ENCODE assay signal across 17 cellular contexts in the genomic region with DNA sequence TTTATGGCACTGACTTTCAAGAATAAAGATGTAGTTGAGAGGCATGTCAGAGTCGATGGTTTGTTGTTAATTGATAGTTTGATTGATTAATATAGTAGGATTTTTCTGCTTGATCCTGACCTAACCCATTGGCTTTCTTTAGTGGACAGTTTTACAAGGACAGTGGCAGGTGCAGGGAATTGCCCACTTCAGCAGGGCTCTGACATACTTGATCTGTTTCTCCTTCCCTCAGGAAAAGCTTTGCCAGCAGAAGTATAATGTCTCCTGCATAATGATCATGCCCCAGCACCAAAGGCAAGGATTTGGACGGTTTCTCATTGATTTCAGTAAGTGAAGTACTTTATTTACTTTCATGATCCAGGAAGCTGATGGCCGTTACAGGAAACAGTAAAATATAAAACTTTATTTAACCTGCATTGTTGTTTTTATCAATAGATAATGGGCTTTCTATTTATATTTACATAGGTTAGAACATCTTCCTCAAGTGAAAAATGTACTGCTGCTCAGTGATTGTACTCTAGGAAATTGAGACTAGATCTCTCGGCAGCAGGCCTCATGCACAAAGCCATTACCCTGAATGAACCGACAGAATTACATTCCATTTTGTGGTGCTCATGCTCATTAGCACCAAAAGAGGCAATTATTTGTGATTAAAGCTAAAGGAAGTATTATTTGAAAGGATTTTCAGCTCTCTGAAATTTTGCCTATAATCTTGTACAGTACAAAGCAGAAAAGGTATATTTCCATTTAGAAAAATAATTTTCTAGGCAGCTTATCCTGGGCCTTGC.
A peak's percentile ranks its signal among the peaks of the same experiment; 100 is the strongest.
DNase-seq lines count a peak whose midpoint lies in the region; TF ChIP-seq lines count a peak whose summit lies in the region.
"Had no signal": no experiment of that assay in that cellular context is flagged by ENCODE, and none has a peak within 500 bp of the region (broad histone marks: within the 10 kb centered on the region; RNA-seq: fewer than 3 reads in every experiment).

No MANE protein-coding gene starts in this region.

- peak overlapping the region; percentile 80 for H3K27ac ChIP-seq in VCaP
- H3K27ac ChIP-seq: breast epithelium, C4-2B had no signal

- peaks cover 61% of the 10 kb centered on the region for H3K4me1 Mint-ChIP-seq in nephron

- peaks cover 71% of the 10 kb centered on the region for H3K36me3 Mint-ChIP-seq in nephron (ENCODE audit: low read depth)

- no peaks in the 10 kb centered on the region for H3K27me3 Mint-ChIP-seq in nephron (ENCODE audit: low read depth)
- H3K27me3 Mint-ChIP-seq: stimulated activated memory B cell treated with anti-CD40 and anti-IgM and Interleukin-4, amounts not matched to agents 10 μg/mL and 1 μg/mL and 100 μg/mL, for 72 hours had no signal

- no peak for TF ChIP-seq CTCF in VCaP (conservative IDR thresholded peaks at IDR 0.05)
- TF ChIP-seq CTCF in nephron (IDR thresholded peaks at IDR 0.05; ENCODE audit: unreplicated experiment in 3 of 3) = no peak
- TF ChIP-seq CTCF in GM13976 (IDR thresholded peaks at IDR 0.05; ENCODE audit: borderline replicate concordance, control extremely low read depth, extremely low read depth, insufficient read depth, missing control alignments) = no peak

- in situ Hi-C loops in GM13976 (cut with MboI; ENCODE audit: low sequenced_read_pairs, unreplicated experiment) = no loop called here

- DNase-seq in DMS153 treated with DMSO at 0.1 percent for 48 hours (lab: John Stamatoyannopoulos, UW; ENCODE audit: unreplicated experiment) (peak; percentile 83), NCI-H1092 treated with DMSO at 0.1 percent for 48 hours (lab: John Stamatoyannopoulos, UW) (peak; percentile 88), GM13976 (ENCODE audit: low spot score) (no peak), nucleus accumbens (lab: John Stamatoyannopoulos, UW) (no peak), posterior cingulate gyrus (no peak), iPS-NIHi7 (ENCODE audit: extremely low spot score) (no peak)
- DNase-seq: activated T-cell treated with anti-CD3 and anti-CD28 coated beads, Interleukin-2, amount 50 U/mL, for 1 hour; esophagus squamous epithelium; GOT3; NCI-H524 treated with DMSO at 0.1 percent for 48 hours; SIG-M5 had no signal

- no peaks in the 10 kb centered on the region for H3K9me3 Mint-ChIP-seq in nephron
- H3K9me3 Mint-ChIP-seq: neural crest cell; stimulated activated memory B cell treated with anti-CD40 and anti-IgM and Interleukin-4, amounts not matched to agents 10 μg/mL and 1 μg/mL and 100 μg/mL, for 72 hours had no signal

- peak overlapping the region; percentile 63 to 93 (median 92) for H3K27ac Mint-ChIP-seq in nephron
- H3K27ac Mint-ChIP-seq: stimulated activated memory B cell treated with anti-CD40 and anti-IgM and Interleukin-4, amounts not matched to agents 10 μg/mL and 1 μg/mL and 100 μg/mL, for 72 hours had no signal

- intact Hi-C loops in posterior cingulate gyrus (cut with DNase I) = loop anchor here (10.0 kb wide), 1 partner anchor 64 kb away; no protein-coding TSS in a partner anchor

- H3K4me3 Mint-ChIP-seq in nephron = no peak overlapping the region
- H3K4me3 Mint-ChIP-seq: neural crest cell; stimulated activated memory B cell treated with anti-CD40 and anti-IgM and Interleukin-4, amounts not matched to agents 10 μg/mL and 1 μg/mL and 100 μg/mL, for 72 hours had no signal

Comparison
In these comparisons a context has a peak if more than half of its experiments do, and no peak if none do; other contexts are left out.
1. DNase-seq: peak in DMS153 treated with DMSO at 0.1 percent for 48 hours (single experiment) and NCI-H1092 treated with DMSO at 0.1 percent for 48 hours (single experiment); none in GM13976 (single experiment), nucleus accumbens (0 of 56), posterior cingulate gyrus (0 of 10) and iPS-NIHi7 (single experiment).